Comparison of ENCODE assay signal across 1 cellular context in genomic region chr18:6031004-6031403, GRCh38.
TF ChIP-seq lines count a peak whose summit lies in the region.

No MANE protein-coding gene starts in this region.

TF ChIP-seq in HepG2, 621 proteins besides CTCF, POLR2A, EP300 and RAD21 (continued from another document):
- TF ChIP-seq HMGXB3 (CRISPR knock-in tag; IDR thresholded peaks at IDR 0.05; ENCODE audit: borderline replicate concordance) (no peak), HNF4G (IDR thresholded peaks at IDR 0.05; ENCODE audit: borderline replicate concordance, low read depth, low read length) (no peak), HNF4G (CRISPR knock-in tag; IDR thresholded peaks at IDR 0.05; ENCODE audit: borderline replicate concordance, low read depth) (no peak), HNF1A (IDR thresholded peaks at IDR 0.05; ENCODE audit: low read depth) (no peak), HNF1A (CRISPR knock-in tag; IDR thresholded peaks at IDR 0.05; ENCODE audit: borderline replicate concordance) (no peak), ZNF83 (CRISPR knock-in tag; IDR thresholded peaks at IDR 0.05; ENCODE audit: borderline replicate concordance) (no peak), ZNF367 (CRISPR knock-in tag; IDR thresholded peaks at IDR 0.05; ENCODE audit: borderline replicate concordance) (no peak), TEF (CRISPR knock-in tag; IDR thresholded peaks at IDR 0.05) (no peak), SMC3 (IDR thresholded peaks at IDR 0.05; ENCODE audit: low read length) (no peak), RNF2 (conservative IDR thresholded peaks at IDR 0.05; ENCODE audit: low read depth) (no peak), ATF7-NPFF (CRISPR knock-in tag; IDR thresholded peaks at IDR 0.05; ENCODE audit: low read depth) (no peak)
